ENCODE assay signal across 8 cellular contexts in genomic region chr14:64507376-64508156, GRCh38. TPM values are rescaled to one million over a fixed set of nuclear protein-coding genes. Genes with fewer than 3 reads are reported as not detected.
A peak's percentile ranks its signal among the peaks of the same experiment; 100 is the strongest.
DNase-seq lines count a peak whose midpoint lies in the region; ATAC-seq, FAIRE-seq and TF ChIP-seq lines count a peak whose summit lies in the region.

No MANE protein-coding gene starts in this region.

- peak overlapping the region; percentile 59; the same call in 1 of the 2 replicates for H3K9ac ChIP-seq in MM.1S (ENCODE audit: low read length)
- peak overlapping the region in 1 of 2 experiments; percentile 27; a peak in 1 of 4 replicates for H3K9ac ChIP-seq in K562 (ENCODE audit: insufficient read depth in 1 of 2, low read depth in 2 of 2, low read length in 2 of 2)
- H3K9ac ChIP-seq in neural cell (ENCODE audit: low read length) = no peak overlapping the region

- ATAC-seq in CD8-positive, alpha-beta T cell = no peak
- no peak for ATAC-seq in K562
- no peak for ATAC-seq in HG03378 (IDR thresholded peaks at IDR 0.05; ENCODE audit: unreplicated experiment)
- no peak for ATAC-seq in GM18519 (IDR thresholded peaks at IDR 0.05; ENCODE audit: low FRiP score, unreplicated experiment)

- H3K4me3 ChIP-seq in CD8-positive, alpha-beta T cell (ENCODE audit: low read depth, low read length) = peak overlapping the region; percentile 28
- H3K4me3 ChIP-seq in MM.1S (ENCODE audit: low read length) (peak overlapping the region; percentile 63), K562 (no peak overlapping the region), neural cell (ENCODE audit: low read length) (peak overlapping the region; percentile 98)

- POLR2A ChIA-PET in CD8-positive, alpha-beta T cell (lab: Charles Lee) = no interaction called here
- POLR2A ChIA-PET in K562 (lab: Yijun Ruan, JAX) = interaction anchor here (1.1 kb wide), 1 partner anchor 16 kb away, joined by 3 read pairs; no protein-coding TSS in a partner anchor

- peak overlapping the region; percentile 91 for H3K4me2 ChIP-seq in MM.1S (ENCODE audit: low read depth, low read length)
- peak overlapping the region; percentile 67 for H3K4me2 ChIP-seq in K562 (ENCODE audit: insufficient read depth, low read length)
- no peak overlapping the region for H3K4me2 ChIP-seq in neural cell (ENCODE audit: low read length)

- FAIRE-seq in K562 (lab: Jason Lieb, UNC) = peak; percentile 54

- no peaks in the 10 kb centered on the region for H3K9me1 ChIP-seq in K562 (ENCODE audit: control insufficient read depth, insufficient read depth, low read length)

- H3K9me3 ChIP-seq in CD8-positive, alpha-beta T cell (ENCODE audit: low read length) = no peaks in the 10 kb centered on the region
- no peaks in the 10 kb centered on the region for H3K9me3 ChIP-seq in MM.1S (replicated peaks; ENCODE audit: insufficient read depth, low read length)
- H3K9me3 ChIP-seq in K562 (replicated peaks; ENCODE audit: control insufficient read depth, insufficient read depth, low read depth, low read length) = no peaks in the 10 kb centered on the region
- H3K9me3 ChIP-seq in neural cell (ENCODE audit: low read length) = no peaks in the 10 kb centered on the region

- H3K4me1 Mint-ChIP-seq in CD8-positive, alpha-beta T cell (ENCODE audit: low read depth) = peaks cover 66% of the 10 kb centered on the region

- peaks cover 27% of the 10 kb centered on the region for H3F3A ChIP-seq in MM.1S (ENCODE audit: insufficient read depth, low read length)
- no peaks in the 10 kb centered on the region for H3F3A ChIP-seq in neural cell (ENCODE audit: insufficient read depth, low read length, poor library complexity, severe bottlenecking)

- peaks cover 81% of the 10 kb centered on the region for H3K79me2 ChIP-seq in MM.1S (ENCODE audit: low read length)
- peaks cover 62% of the 10 kb centered on the region for H3K79me2 ChIP-seq in K562 (ENCODE audit: control insufficient read depth, insufficient read depth, low read length)
- H3K79me2 ChIP-seq in neural cell (replicated peaks; ENCODE audit: insufficient read depth, low read length) = peaks cover 66% of the 10 kb centered on the region

- TF ChIP-seq EP300 in K562 (IDR thresholded peaks at IDR 0.05; ENCODE audit: low read length) (no peak), neural cell (conservative IDR thresholded peaks at IDR 0.05; ENCODE audit: poor library complexity, severe bottlenecking) (no peak)

- H3K27ac Mint-ChIP-seq in CD8-positive, alpha-beta T cell = peak overlapping the region; percentile 100

- H3K4me3 Mint-ChIP-seq in CD8-positive, alpha-beta T cell = peak overlapping the region; percentile 91

- H3K4me1 ChIP-seq in CD8-positive, alpha-beta T cell (ENCODE audit: insufficient read depth, low read length) = peaks cover 56% of the 10 kb centered on the region
- peaks cover 22% of the 10 kb centered on the region for H3K4me1 ChIP-seq in MM.1S (ENCODE audit: low read length)
- H3K4me1 ChIP-seq in K562 (replicated peaks in 1 of 2; ENCODE audit: control insufficient read depth in 2 of 2, insufficient read depth in 2 of 2, low read length in 2 of 2) = peaks cover 21 to 36% of the 10 kb centered on the region in 2 experiments; a peak in 4 of 5 replicates

- TF ChIP-seq RAD21 in K562 (CRISPR knock-in tag; conservative IDR thresholded peaks at IDR 0.05 in 1 of 2, IDR thresholded peaks at IDR 0.05 in 1 of 2) (no peak), neural cell (conservative IDR thresholded peaks at IDR 0.05) (no peak)

- H3K9me2 ChIP-seq in MM.1S (replicated peaks; ENCODE audit: insufficient read depth, low read length) = no peaks in the 10 kb centered on the region
- H3K9me2 ChIP-seq in neural cell (ENCODE audit: insufficient read depth, low read length) = no peaks in the 10 kb centered on the region

- WGBS in K562 (ENCODE audit: insufficient coverage, low coverage, missing lambda C conversion rate) = 17% methylated on average over 3 of the region's 4 CpGs

- no peak for TF ChIP-seq CTCF in CD8-positive, alpha-beta T cell (IDR thresholded peaks at IDR 0.05)
- TF ChIP-seq CTCF in MM.1S (IDR thresholded peaks at IDR 0.05; ENCODE audit: low read length) (no peak), K562 (IDR thresholded peaks at IDR 0.05 in 2 of 3, conservative IDR thresholded peaks at IDR 0.05 in 1 of 3; ENCODE audit: insufficient read depth in 2 of 3, low read depth in 1 of 3, low read length in 3 of 3) (no peak), neural cell (IDR thresholded peaks at IDR 0.05; ENCODE audit: poor library complexity, severe bottlenecking) (no peak)

- H3K27me3 ChIP-seq in CD8-positive, alpha-beta T cell (ENCODE audit: insufficient read depth, low read length) = no peaks in the 10 kb centered on the region
- no peaks in the 10 kb centered on the region for H3K27me3 ChIP-seq in MM.1S (replicated peaks; ENCODE audit: insufficient read depth, low read length)
- H3K27me3 ChIP-seq in K562 (ENCODE audit: control insufficient read depth in 2 of 2, insufficient read depth in 2 of 2, low read length in 2 of 2) = no peaks in the 10 kb centered on the region
- H3K27me3 ChIP-seq in neural cell (ENCODE audit: insufficient read depth, low read depth, low read length) = no peaks in the 10 kb centered on the region

- intact Hi-C loops in CD8-positive, alpha-beta T cell (cut with DNase I, micrococcal nuclease) = loop anchor here (5.0 kb wide), 1 partner anchor 40 kb away; the partner anchor contains the start of gene AKAP5 (in 2 of the 2)
- intact Hi-C loops in K562 (cut with micrococcal nuclease) = loop anchor here (5.0 kb wide), 1 partner anchor 40 kb away; the partner anchor contains the start of gene AKAP5

- H3K9me3 Mint-ChIP-seq in CD8-positive, alpha-beta T cell = no peaks in the 10 kb centered on the region

- H3K27me3 Mint-ChIP-seq in CD8-positive, alpha-beta T cell (ENCODE audit: low read depth) = no peaks in the 10 kb centered on the region

- H3K27ac ChIP-seq in CD8-positive, alpha-beta T cell (ENCODE audit: low read depth, low read length) = no peak overlapping the region
- H3K27ac ChIP-seq in MM.1S (ENCODE audit: low read length) = peak overlapping the region; percentile 100; the same call in 1 of the 2 replicates
- no peak overlapping the region; the same call in 1 of the 3 replicates for H3K27ac ChIP-seq in K562 (ENCODE audit: extremely low read depth, low read depth, low read length)
- H3K27ac ChIP-seq in neural cell (ENCODE audit: low read length) = no peak overlapping the region

- peaks cover 31% of the 10 kb centered on the region for H3K36me3 Mint-ChIP-seq in CD8-positive, alpha-beta T cell

- H3K36me3 ChIP-seq in CD8-positive, alpha-beta T cell (ENCODE audit: insufficient read depth, low read length) = no peaks in the 10 kb centered on the region
- H3K36me3 ChIP-seq in MM.1S (replicated peaks; ENCODE audit: insufficient read depth, low read length) (no peaks in the 10 kb centered on the region), K562 (ENCODE audit: control insufficient read depth, insufficient read depth, low read length) (no peaks in the 10 kb centered on the region), neural cell (ENCODE audit: insufficient read depth, low read length) (no peaks in the 10 kb centered on the region)

- H4K20me1 ChIP-seq in MM.1S (ENCODE audit: insufficient read depth, low read length) (peaks cover 7% of the 10 kb centered on the region; the same call in 1 of the 2 replicates), K562 (replicated peaks; ENCODE audit: control insufficient read depth, insufficient read depth, low read length) (no peaks in the 10 kb centered on the region), neural cell (ENCODE audit: insufficient read depth) (no peaks in the 10 kb centered on the region)

- H2AFZ ChIP-seq in MM.1S (ENCODE audit: low read length) (no peak overlapping the region), K562 (ENCODE audit: low read depth, low read length) (no peak overlapping the region), neural cell (ENCODE audit: low read depth, low read length) (no peak overlapping the region)

- CTCF ChIA-PET in CD8-positive, alpha-beta T cell (lab: Charles Lee) = interaction anchor here (1.5 to 7.6 kb wide), 4 partner anchors 12 to 130 kb away, joined by 4 to 56 read pairs (median 32); no protein-coding TSS in a partner anchor
- CTCF ChIA-PET in K562 (lab: Yijun Ruan, JAX; ENCODE audit: low intra/inter-chr PET ratio) = no interaction called here

- in situ Hi-C loops in K562 (cut with MboI) = no loop called here

- no TSS peak for BruUV-seq in K562 (replicated peaks; lab: Mats Ljungman, UMichigan)

- DNase-seq in CD8-positive, alpha-beta T cell = peak in 2 of 7 experiments; percentile 25 to 32
- DNase-seq in MM.1S = no peak
- peak in 2 of 4 experiments; percentile 12 to 36 for DNase-seq in K562 (ENCODE audit: extremely low read depth in 1 of 4, low spot score in 3 of 4)
- no peak for DNase-seq in DMS 273 (lab: John Stamatoyannopoulos, UW; ENCODE audit: unreplicated experiment)
- DNase-seq in SW480 (ENCODE audit: low spot score) = no peak

- no peak for TF ChIP-seq POLR2A in K562 (conservative IDR thresholded peaks at IDR 0.05)

RNA-seq across cellular contexts. Expression of gene ZBTB1, which starts 3.0 kb away (rescaled TPM):
- total RNA-seq in CD8-positive, alpha-beta T cell = 100 to 1,000 TPM; 200 to 205 TPM
- 7.3 and 17.6 TPM in 2 replicates for total RNA-seq in K562 (2011; cell fraction: chromatin; rRNA removed; ENCODE audit: low replicate concordance)
- 5.0 and 5.1 TPM in 2 replicates for total RNA-seq in K562 (2011; cell fraction: nucleolus; rRNA removed)
- total RNA-seq in K562 (2011; cell fraction: nucleoplasm; rRNA removed) = 7.1 and 7.3 TPM in 2 replicates
- total RNA-seq in K562 (2014; rRNA removed) (4.9 and 5.3 TPM in 2 replicates), K562 (2014; rRNA removed; fragmentation: Illumina TruSeq; extraction: Trizol) (9.9 and 10.1 TPM in 2 replicates), K562 (2015; rRNA removed; fragmentation: Illumina TruSeq; extraction: Trizol) (11.6 and 12.2 TPM in 2 replicates), K562 (2021) (8.1 and 9.4 TPM in 2 replicates)
- polyA plus RNA-seq in K562 (2011; rRNA removed) (16.5 and 17.7 TPM in 2 replicates), K562 (2014; fragmentation: Illumina TruSeq; extraction: Trizol) (7.2 and 8.1 TPM in 2 replicates), K562 (2014; fragmentation: Nextera tagmentation; extraction: Ambion mirVana) (1 to 10 TPM; 2.3 to 2.7 TPM), K562 (2014; rRNA removed) (9.0 and 10.3 TPM in 2 replicates), neural cell (22.5 and 24.8 TPM in 2 replicates)
- 4.7 and 10.0 TPM in 2 replicates for polyA plus RNA-seq in K562 (2011; cell fraction: cytosol; rRNA removed)
- polyA plus RNA-seq in K562 (2011; cell fraction: nucleus; rRNA removed) = 14.6 and 23.1 TPM in 2 replicates
- polyA plus RNA-seq in K562 (2012) = 8.0 and 12.8 TPM in 2 replicates
- polyA minus RNA-seq in K562 (2011; rRNA and poly(A)+ RNA removed) = 10.6 and 13.3 TPM in 2 replicates
- polyA minus RNA-seq in K562 (2011; cell fraction: cytosol; rRNA and poly(A)+ RNA removed) = 6.1 and 7.3 TPM in 2 replicates
- polyA minus RNA-seq in K562 (2011; cell fraction: nucleus; rRNA and poly(A)+ RNA removed) = 5.9 and 10.3 TPM in 2 replicates
- polyA minus RNA-seq in neural cell = 41.1 and 44.6 TPM in 2 replicates

RNA-seq across cellular contexts. Expression of gene ZBTB25, which starts 3.9 kb away (rescaled TPM):
- 10 to 100 TPM; 42.3 to 43.8 TPM for total RNA-seq in CD8-positive, alpha-beta T cell
- 6.4 and 12.4 TPM in 2 replicates for total RNA-seq in K562 (2011; cell fraction: chromatin; rRNA removed; ENCODE audit: low replicate concordance)
- 2.8 and 3.9 TPM in 2 replicates for total RNA-seq in K562 (2011; cell fraction: nucleolus; rRNA removed)
- 6.5 and 8.2 TPM in 2 replicates for total RNA-seq in K562 (2011; cell fraction: nucleoplasm; rRNA removed)
- 1.3 TPM in 2 replicates for total RNA-seq in K562 (2014; rRNA removed)
- 2.5 and 3.3 TPM in 2 replicates for total RNA-seq in K562 (2014; rRNA removed; fragmentation: Illumina TruSeq; extraction: Trizol)
- total RNA-seq in K562 (2015; rRNA removed; fragmentation: Illumina TruSeq; extraction: Trizol) = 2.6 and 2.8 TPM in 2 replicates
- total RNA-seq in K562 (2021) = 2.5 and 2.6 TPM in 2 replicates
- polyA plus RNA-seq in K562 (2011; rRNA removed) = 3.9 and 5.6 TPM in 2 replicates
- polyA plus RNA-seq in K562 (2011; cell fraction: cytosol; rRNA removed) = 1.6 and 2.6 TPM in 2 replicates
- polyA plus RNA-seq in K562 (2011; cell fraction: nucleus; rRNA removed) = 7.0 and 8.0 TPM in 2 replicates
- 1.3 and 2.5 TPM in 2 replicates for polyA plus RNA-seq in K562 (2012)
- polyA plus RNA-seq in K562 (2014; fragmentation: Illumina TruSeq; extraction: Trizol) = 1.7 and 2.3 TPM in 2 replicates
- under 1 TPM; 0.61 to 0.92 TPM for polyA plus RNA-seq in K562 (2014; fragmentation: Nextera tagmentation; extraction: Ambion mirVana)
- 0.99 and 2.1 TPM in 2 replicates for polyA plus RNA-seq in K562 (2014; rRNA removed)
- polyA minus RNA-seq in K562 (2011; rRNA and poly(A)+ RNA removed) = 6.0 and 6.6 TPM in 2 replicates
- 2.8 and 3.7 TPM in 2 replicates for polyA minus RNA-seq in K562 (2011; cell fraction: cytosol; rRNA and poly(A)+ RNA removed)
- polyA minus RNA-seq in K562 (2011; cell fraction: nucleus; rRNA and poly(A)+ RNA removed) = 4.7 and 6.7 TPM in 2 replicates
- 5.3 TPM in 2 replicates for polyA plus RNA-seq in neural cell
- 17.3 and 18.2 TPM in 2 replicates for polyA minus RNA-seq in neural cell

RNA-seq across cellular contexts. Expression of gene HSPA2, which starts 33.0 kb away (rescaled TPM):
- total RNA-seq in CD8-positive, alpha-beta T cell = 1 to 10 TPM; 2.1 to 2.6 TPM
- total RNA-seq in K562 (2011; cell fraction: chromatin; rRNA removed; ENCODE audit: low replicate concordance) = not detected in 2 replicates
- not detected in 2 replicates for total RNA-seq in K562 (2011; cell fraction: nucleolus; rRNA removed)
- total RNA-seq in K562 (2011; cell fraction: nucleoplasm; rRNA removed) = not detected in 2 replicates
- total RNA-seq in K562 (2014; rRNA removed) (not detected in 2 replicates), K562 (2014; rRNA removed; fragmentation: Illumina TruSeq; extraction: Trizol) (not detected in 2 replicates), K562 (2015; rRNA removed; fragmentation: Illumina TruSeq; extraction: Trizol) (not detected in 2 replicates), K562 (2021) (0.16 TPM in 1 of 2 replicates, not detected in the other)
- polyA plus RNA-seq in K562 (2011; rRNA removed) (not detected in 2 replicates), K562 (2014; fragmentation: Illumina TruSeq; extraction: Trizol) (not detected in 2 replicates), K562 (2014; fragmentation: Nextera tagmentation; extraction: Ambion mirVana) (not detected), K562 (2014; rRNA removed) (not detected in 2 replicates), neural cell (0.25 TPM in 1 of 2 replicates, not detected in the other)
- polyA plus RNA-seq in K562 (2011; cell fraction: cytosol; rRNA removed) = not detected in 2 replicates
- polyA plus RNA-seq in K562 (2011; cell fraction: nucleus; rRNA removed) = not detected in 2 replicates
- not detected in 2 replicates for polyA plus RNA-seq in K562 (2012)
- polyA minus RNA-seq in K562 (2011; rRNA and poly(A)+ RNA removed) = not detected in 2 replicates
- polyA minus RNA-seq in K562 (2011; cell fraction: cytosol; rRNA and poly(A)+ RNA removed) = not detected in 2 replicates
- polyA minus RNA-seq in K562 (2011; cell fraction: nucleus; rRNA and poly(A)+ RNA removed) = not detected in 2 replicates
- polyA minus RNA-seq in neural cell = not detected in 2 replicates

RNA-seq across cellular contexts. Expression of gene PPP1R36, which starts 42.2 kb away (rescaled TPM):
- under 1 TPM in 1 of 2 experiments, not detected in 1; 0.22 TPM for total RNA-seq in CD8-positive, alpha-beta T cell
- total RNA-seq in K562 (2011; cell fraction: chromatin; rRNA removed; ENCODE audit: low replicate concordance) = not detected in 2 replicates
- total RNA-seq in K562 (2011; cell fraction: nucleolus; rRNA removed) = not detected in 2 replicates
- not detected in 2 replicates for total RNA-seq in K562 (2011; cell fraction: nucleoplasm; rRNA removed)
- total RNA-seq in K562 (2014; rRNA removed) = not detected in 2 replicates
- not detected in 2 replicates for total RNA-seq in K562 (2014; rRNA removed; fragmentation: Illumina TruSeq; extraction: Trizol)
- total RNA-seq in K562 (2015; rRNA removed; fragmentation: Illumina TruSeq; extraction: Trizol) = 0.29 TPM in 1 of 2 replicates, not detected in the other
- not detected in 2 replicates for total RNA-seq in K562 (2021)
- polyA plus RNA-seq in K562 (2011; rRNA removed) = not detected in 2 replicates
- not detected in 2 replicates for polyA plus RNA-seq in K562 (2011; cell fraction: cytosol; rRNA removed)
- not detected in 2 replicates for polyA plus RNA-seq in K562 (2011; cell fraction: nucleus; rRNA removed)
- not detected in 2 replicates for polyA plus RNA-seq in K562 (2012)
- polyA plus RNA-seq in K562 (2014; fragmentation: Illumina TruSeq; extraction: Trizol) = not detected in 2 replicates
- not detected for polyA plus RNA-seq in K562 (2014; fragmentation: Nextera tagmentation; extraction: Ambion mirVana)
- not detected in 2 replicates for polyA plus RNA-seq in K562 (2014; rRNA removed)
- polyA minus RNA-seq in K562 (2011; rRNA and poly(A)+ RNA removed) = not detected in 2 replicates
- not detected in 2 replicates for polyA minus RNA-seq in K562 (2011; cell fraction: cytosol; rRNA and poly(A)+ RNA removed)
- polyA minus RNA-seq in K562 (2011; cell fraction: nucleus; rRNA and poly(A)+ RNA removed) = not detected in 2 replicates
- polyA plus RNA-seq in neural cell = not detected in 2 replicates
- not detected in 2 replicates for polyA minus RNA-seq in neural cell

RNA-seq across cellular contexts. Expression of gene AKAP5, which starts 42.3 kb away (rescaled TPM):
- total RNA-seq in CD8-positive, alpha-beta T cell = 1 to 10 TPM; 3.7 TPM
- total RNA-seq in K562 (2011; cell fraction: chromatin; rRNA removed; ENCODE audit: low replicate concordance) = 0.25 and 1.1 TPM in 2 replicates
- 0.13 and 0.17 TPM in 2 replicates for total RNA-seq in K562 (2011; cell fraction: nucleolus; rRNA removed)
- total RNA-seq in K562 (2011; cell fraction: nucleoplasm; rRNA removed) = 0.73 and 1.3 TPM in 2 replicates
- 0.41 and 0.50 TPM in 2 replicates for total RNA-seq in K562 (2014; rRNA removed)
- total RNA-seq in K562 (2014; rRNA removed; fragmentation: Illumina TruSeq; extraction: Trizol) = 0.61 and 0.76 TPM in 2 replicates
- 0.75 and 0.94 TPM in 2 replicates for total RNA-seq in K562 (2015; rRNA removed; fragmentation: Illumina TruSeq; extraction: Trizol)
- total RNA-seq in K562 (2021) = 0.35 and 0.40 TPM in 2 replicates
- polyA plus RNA-seq in K562 (2011; rRNA removed) = 0.12 and 0.24 TPM in 2 replicates
- polyA plus RNA-seq in K562 (2011; cell fraction: cytosol; rRNA removed) = 0.07 TPM in 2 replicates
- 0.06 and 0.11 TPM in 2 replicates for polyA plus RNA-seq in K562 (2011; cell fraction: nucleus; rRNA removed)
- 0.30 and 0.50 TPM in 2 replicates for polyA plus RNA-seq in K562 (2012)
- 0.32 and 0.34 TPM in 2 replicates for polyA plus RNA-seq in K562 (2014; fragmentation: Illumina TruSeq; extraction: Trizol)
- polyA plus RNA-seq in K562 (2014; fragmentation: Nextera tagmentation; extraction: Ambion mirVana) = under 1 TPM; 0.06 to 0.07 TPM
- 0.11 and 0.40 TPM in 2 replicates for polyA plus RNA-seq in K562 (2014; rRNA removed)
- polyA minus RNA-seq in K562 (2011; rRNA and poly(A)+ RNA removed) = 0.48 and 0.63 TPM in 2 replicates
- 0.48 TPM in 1 of 2 replicates, not detected in the other for polyA minus RNA-seq in K562 (2011; cell fraction: cytosol; rRNA and poly(A)+ RNA removed)
- 0.27 and 0.78 TPM in 2 replicates for polyA minus RNA-seq in K562 (2011; cell fraction: nucleus; rRNA and poly(A)+ RNA removed)
- 1.8 and 2.6 TPM in 2 replicates for polyA plus RNA-seq in neural cell
- 11.2 and 12.4 TPM in 2 replicates for polyA minus RNA-seq in neural cell

Comparison
In these comparisons a context has a peak if more than half of its experiments do, and no peak if none do; other contexts are left out.
1. RNA of gene ZBTB1, which starts 3.0 kb away (total RNA-seq): 200 to 205 TPM in CD8-positive, alpha-beta T cell; 4.9 to 17.6 TPM in K562; every median in the first group is over 10 times any median in the second.